ENCODE assay signal across 24 cellular contexts in genomic region chr12:68967036-68967435, GRCh38. TPM values are rescaled to one million over a fixed set of nuclear protein-coding genes. Genes with fewer than 3 reads are reported as not detected.
DNase-seq lines count a peak whose midpoint lies in the region; ATAC-seq and TF ChIP-seq lines count a peak whose summit lies in the region.
"Had no signal": no experiment of that assay in that cellular context is flagged by ENCODE, and none has a peak within 500 bp of the region (broad histone marks: within the 10 kb centered on the region; RNA-seq: fewer than 3 reads in every experiment).

No MANE protein-coding gene starts in this region.

- DNase-seq in upper lobe of right lung (no peak), vagina (ENCODE audit: extremely low spot score in 2 of 2) (no peak), heart right ventricle (no peak), NCI-H1436 treated with DMSO at 0.1 percent for 48 hours (lab: John Stamatoyannopoulos, UW) (no peak)
- DNase-seq: AML-193; CD4-positive, alpha-beta memory T cell; COR-L47; DMS53; NCI-H1048; NCI-H1417; NCI-H1694 treated with DMSO at 0.1 percent for 48 hours; NCI-H2081; NCI-H2227 treated with DMSO at 0.1 percent for 48 hours; NCI-H526 treated with DMSO at 0.1 percent for 48 hours; SHP77 treated with DMSO at 0.1 percent for 48 hours had no signal

- TF ChIP-seq CTCF in upper lobe of right lung (IDR thresholded peaks at IDR 0.05) = no peak
- TF ChIP-seq CTCF in vagina (IDR thresholded peaks at IDR 0.05) = no peak
- no peak for TF ChIP-seq CTCF in heart right ventricle (IDR thresholded peaks at IDR 0.05)

- H3K27ac ChIP-seq in upper lobe of right lung (peak overlapping the region; percentile 20), vagina (no peak overlapping the region), heart right ventricle (no peak overlapping the region)
- H3K27ac ChIP-seq: A549; BLaER1 treated with 17β-estradiol and CSF1 and Interleukin-3, amounts not matched to agents 10 nM and 100 nM; SK-N-MC had no signal

- ATAC-seq in GM19463 (IDR thresholded peaks at IDR 0.05; ENCODE audit: unreplicated experiment) (peak; percentile 91), HG02973 (IDR thresholded peaks at IDR 0.05; ENCODE audit: unreplicated experiment) (peak; percentile 63), SK-N-SH treated with all-trans-retinoic acid at 6 μM for 48 hours (peak; percentile 55; the same call in 2 of the 3 replicates), upper lobe of right lung (no peak), heart right ventricle (no peak)
- ATAC-seq: A549, HCT116 had no signal

- intact Hi-C loops in upper lobe of right lung (cut with DNase I) = no loop called here
- intact Hi-C loops in vagina (cut with DNase I) = no loop called here
- intact Hi-C loops in heart right ventricle (cut with DNase I) = no loop called here

- H3K27me3 ChIP-seq in upper lobe of right lung = no peaks in the 10 kb centered on the region
- no peaks in the 10 kb centered on the region for H3K27me3 ChIP-seq in vagina
- no peaks in the 10 kb centered on the region for H3K27me3 ChIP-seq in heart right ventricle
- H3K27me3 ChIP-seq: BLaER1 treated with 17β-estradiol and CSF1 and Interleukin-3, amounts not matched to agents 10 nM and 100 nM had no signal

- H3K9me3 ChIP-seq in upper lobe of right lung (no peaks in the 10 kb centered on the region), vagina (no peaks in the 10 kb centered on the region), heart right ventricle (no peaks in the 10 kb centered on the region)
- H3K9me3 ChIP-seq: A549 had no signal

- H3K36me3 ChIP-seq in upper lobe of right lung (no peaks in the 10 kb centered on the region), vagina (no peaks in the 10 kb centered on the region), heart right ventricle (no peaks in the 10 kb centered on the region)
- H3K36me3 ChIP-seq: BLaER1 treated with 17β-estradiol and CSF1 and Interleukin-3, amounts not matched to agents 10 nM and 100 nM had no signal

- H3K4me1 ChIP-seq in upper lobe of right lung (peaks cover 7% of the 10 kb centered on the region), vagina (peaks cover 11% of the 10 kb centered on the region), heart right ventricle (peaks cover 0 to 22% (median 0%) of the 10 kb centered on the region in 9 donors)

- 68 to 74% methylated on average over 3 of the region's 3 CpGs for WGBS in heart right ventricle, 2 donors

- H3K4me3 ChIP-seq in upper lobe of right lung (no peak overlapping the region), vagina (no peak overlapping the region), heart right ventricle (no peak overlapping the region)
- H3K4me3 ChIP-seq: A549; BLaER1 treated with 17β-estradiol and CSF1 and Interleukin-3, amounts not matched to agents 10 nM and 100 nM; SK-N-MC had no signal

- TF ChIP-seq POLR2A in vagina (IDR thresholded peaks at IDR 0.05) = no peak

TF ChIP-seq in SK-N-SH treated with all-trans-retinoic acid at 6 μM for 48 hours, 23 proteins besides CTCF, POLR2A, EP300 and RAD21:
- no peak for TF ChIP-seq ZNF8 (CRISPR knock-in tag; IDR thresholded peaks at IDR 0.05)
- no peak for TF ChIP-seq ZFP30 (CRISPR knock-in tag; IDR thresholded peaks at IDR 0.05)
- TF ChIP-seq PATZ1 (CRISPR knock-in tag; IDR thresholded peaks at IDR 0.05; ENCODE audit: borderline replicate concordance) = no peak
- no peak for TF ChIP-seq PPARA (CRISPR knock-in tag; IDR thresholded peaks at IDR 0.05; ENCODE audit: borderline replicate concordance)
- TF ChIP-seq OSR1 (CRISPR knock-in tag; IDR thresholded peaks at IDR 0.05) = no peak
- no peak for TF ChIP-seq TOX (CRISPR knock-in tag; IDR thresholded peaks at IDR 0.05; ENCODE audit: borderline replicate concordance)
- no peak for TF ChIP-seq ZC3H10 (CRISPR knock-in tag; IDR thresholded peaks at IDR 0.05)
- TF ChIP-seq CREB5 (CRISPR knock-in tag; IDR thresholded peaks at IDR 0.05; ENCODE audit: low read depth) = no peak
- no peak for TF ChIP-seq ZNF565 (CRISPR knock-in tag; conservative IDR thresholded peaks at IDR 0.05; ENCODE audit: low read depth)
- no peak for TF ChIP-seq POU6F1 (CRISPR knock-in tag; IDR thresholded peaks at IDR 0.05; ENCODE audit: borderline replicate concordance, low read depth)
- no peak for TF ChIP-seq ARNTL (CRISPR knock-in tag; IDR thresholded peaks at IDR 0.05; ENCODE audit: borderline replicate concordance, low read depth)
- no peak for TF ChIP-seq RARB (CRISPR knock-in tag; IDR thresholded peaks at IDR 0.05)
- no peak for TF ChIP-seq ESRRG (CRISPR knock-in tag; IDR thresholded peaks at IDR 0.05)
- no peak for TF ChIP-seq CSRNP3 (CRISPR knock-in tag; IDR thresholded peaks at IDR 0.05)
- TF ChIP-seq CSDC2 (CRISPR knock-in tag; IDR thresholded peaks at IDR 0.05) = no peak
TF ChIP-seq in SK-N-SH treated with all-trans-retinoic acid at 6 μM for 48 hours: peak in this region for 0.

RNA-seq across cellular contexts. Expression of gene CPM, which starts 34.1 kb away (rescaled TPM):
- total RNA-seq in upper lobe of right lung (165 TPM), vagina (35.4 TPM), heart right ventricle (10 to 100 TPM in 2 of 10 donors, 1 to 10 TPM in 8; 2.1 to 17.8 (median 4.7) TPM)
- polyA plus RNA-seq in heart right ventricle = 1 to 10 TPM; 7.4 to 9.1 TPM
- total RNA-seq: G401, HT-29 had no signal

Comparison
In these comparisons a context has a peak if more than half of its experiments do, and no peak if none do; other contexts are left out.
1. ATAC-seq: peak in GM19463 (single experiment), HG02973 (single experiment) and SK-N-SH treated with all-trans-retinoic acid at 6 μM for 48 hours (single experiment); none in upper lobe of right lung (single experiment) and heart right ventricle (0 of 8).